16 cellular contexts compared by ENCODE assay signal in genomic region chr18:371616-371998, GRCh38.
DNase-seq lines count a peak whose midpoint lies in the region; ATAC-seq and TF ChIP-seq lines count a peak whose summit lies in the region.
"Had no signal": no experiment of that assay in that cellular context is flagged by ENCODE, and none has a peak within 500 bp of the region (broad histone marks: within the 10 kb centered on the region; RNA-seq: fewer than 3 reads in every experiment).

No MANE protein-coding gene starts in this region.

- POLR2A ChIA-PET in WTC11 (lab: Charles Lee) = interaction anchor here (1.1 kb wide), 1 partner anchor 9 kb away, joined by 3 read pairs; no protein-coding TSS in a partner anchor

- CTCF ChIA-PET in WTC11 (lab: Charles Lee) = no interaction called here

- H3K4me3 ChIP-seq in foreskin fibroblast (ENCODE audit: low read depth in 1 of 2, low read length in 2 of 2) = no peak overlapping the region
- H3K4me3 ChIP-seq: SJSA1 had no signal

- ATAC-seq in Right ventricle myocardium inferior (peak; percentile 58), WTC11 (no peak), HG03457 (IDR thresholded peaks at IDR 0.05; ENCODE audit: unreplicated experiment) (no peak)
- ATAC-seq in stimulated activated effector memory CD8-positive, alpha-beta T cell treated with anti-CD3 and anti-CD28 coated beads, Interleukin-12 subunit alpha, Interleukin-12 subunit beta, amount 100 ng/mL, for 72 hours = no peak
- ATAC-seq: CD8-positive, alpha-beta T cell had no signal

- H3K27me3 Mint-ChIP-seq in neural crest cell (ENCODE audit: low read depth) (no peaks in the 10 kb centered on the region), WTC11 (ENCODE audit: low read depth) (no peaks in the 10 kb centered on the region)

- H3K4me1 Mint-ChIP-seq in neural crest cell (peaks cover 11% of the 10 kb centered on the region), WTC11 (peaks cover 11% of the 10 kb centered on the region)
- H3K4me1 Mint-ChIP-seq in stimulated activated effector memory CD8-positive, alpha-beta T cell treated with anti-CD3 and anti-CD28 coated beads, Interleukin-12 subunit alpha, Interleukin-12 subunit beta, amount 100 ng/mL, for 72 hours = no peaks in the 10 kb centered on the region
- H3K4me1 Mint-ChIP-seq: activated CD4-positive, alpha-beta memory T cell treated with anti-CD3 and anti-CD28 coated beads, Interleukin-2, amount 10 ng/mL, durations not matched to agents 7 days and 5 days had no signal

- H3K36me3 Mint-ChIP-seq in neural crest cell (ENCODE audit: low read depth) (no peaks in the 10 kb centered on the region), WTC11 (no peaks in the 10 kb centered on the region)
- no peaks in the 10 kb centered on the region for H3K36me3 Mint-ChIP-seq in stimulated activated effector memory CD8-positive, alpha-beta T cell treated with anti-CD3 and anti-CD28 coated beads, Interleukin-12 subunit alpha, Interleukin-12 subunit beta, amount 100 ng/mL, for 72 hours
- H3K36me3 Mint-ChIP-seq: CD8-positive, alpha-beta T cell; memory B cell had no signal

- DNase-seq in Right ventricle myocardium inferior (ENCODE audit: missing footprints) = no peak
- DNase-seq in cardiac septum (ENCODE audit: low spot score) = no peak
- DNase-seq in foreskin fibroblast = peak; percentile 10 to 63
- no peak for DNase-seq in neural crest cell (ENCODE audit: low read depth, low spot score)
- DNase-seq in stimulated activated effector memory CD8-positive, alpha-beta T cell treated with anti-CD3 and anti-CD28 coated beads, Interleukin-12 subunit alpha, Interleukin-12 subunit beta, amount 100 ng/mL, for 72 hours (ENCODE audit: low spot score in 2 of 2) = no peak
- DNase-seq in WTC11 (ENCODE audit: low spot score) = no peak
- DNase-seq in activated T-cell treated with anti-CD3 and anti-CD28 coated beads, Interleukin-2, amount 50 U/mL, for 1 hour = no peak
- DNase-seq: activated CD4-positive, alpha-beta memory T cell treated with anti-CD3 and anti-CD28 coated beads, Interleukin-2, amount 10 ng/mL, durations not matched to agents 7 days and 5 days; amygdala; CD8-positive, alpha-beta T cell; stimulated activated CD4-positive, alpha-beta T cell treated with anti-CD3 and anti-CD28 coated beads, Interleukin-15, amount 100 ng/mL, for 24 hours had no signal

- H3K9me3 Mint-ChIP-seq in neural crest cell (no peaks in the 10 kb centered on the region), WTC11 (no peaks in the 10 kb centered on the region)
- H3K9me3 Mint-ChIP-seq in stimulated activated effector memory CD8-positive, alpha-beta T cell treated with anti-CD3 and anti-CD28 coated beads, Interleukin-12 subunit alpha, Interleukin-12 subunit beta, amount 100 ng/mL, for 72 hours = no peaks in the 10 kb centered on the region
- H3K9me3 Mint-ChIP-seq: activated CD4-positive, alpha-beta memory T cell treated with anti-CD3 and anti-CD28 coated beads, Interleukin-2, amount 10 ng/mL, durations not matched to agents 7 days and 5 days; activated T-helper 2 cell treated with anti-CD3 and anti-CD28 coated beads, Interferon-gamma antibody, Interleukin-2, Interleukin-4, amounts not matched to agents 10 μg/mL and 5 μg/mL and 100 μg/mL, durations not matched to agents 14 hours and 24 hours and 36 hours; CD8-positive, alpha-beta T cell; dendritic cell treated with granulocyte-macrophage colony-stimulating factor and Interleukin-4, amounts not matched to agents 40 ng/mL and 50 ng/mL, for 4 days had no signal

- H3K27ac Mint-ChIP-seq in neural crest cell (ENCODE audit: unreplicated experiment) (peak overlapping the region; percentile 60), WTC11 (no peak overlapping the region)
- no peak overlapping the region for H3K27ac Mint-ChIP-seq in stimulated activated effector memory CD8-positive, alpha-beta T cell treated with anti-CD3 and anti-CD28 coated beads, Interleukin-12 subunit alpha, Interleukin-12 subunit beta, amount 100 ng/mL, for 72 hours
- H3K27ac Mint-ChIP-seq: activated CD4-positive, alpha-beta memory T cell treated with anti-CD3 and anti-CD28 coated beads, Interleukin-2, amount 10 ng/mL, durations not matched to agents 7 days and 5 days; activated T-helper 2 cell treated with anti-CD3 and anti-CD28 coated beads, Interferon-gamma antibody, Interleukin-2, Interleukin-4, amounts not matched to agents 10 μg/mL and 5 μg/mL and 100 μg/mL, durations not matched to agents 14 hours and 24 hours and 36 hours; CD8-positive, alpha-beta T cell; dendritic cell treated with granulocyte-macrophage colony-stimulating factor and Interleukin-4, amounts not matched to agents 40 ng/mL and 50 ng/mL, for 4 days; memory B cell had no signal

- H3K4me3 Mint-ChIP-seq in neural crest cell (no peak overlapping the region), WTC11 (no peak overlapping the region)
- H3K4me3 Mint-ChIP-seq in stimulated activated effector memory CD8-positive, alpha-beta T cell treated with anti-CD3 and anti-CD28 coated beads, Interleukin-12 subunit alpha, Interleukin-12 subunit beta, amount 100 ng/mL, for 72 hours = no peak overlapping the region
- H3K4me3 Mint-ChIP-seq: activated CD4-positive, alpha-beta memory T cell treated with anti-CD3 and anti-CD28 coated beads, Interleukin-2, amount 10 ng/mL, durations not matched to agents 7 days and 5 days; CD8-positive, alpha-beta T cell; dendritic cell treated with granulocyte-macrophage colony-stimulating factor and Interleukin-4, amounts not matched to agents 40 ng/mL and 50 ng/mL, for 4 days; memory B cell had no signal

- intact Hi-C loops in Right ventricle myocardium inferior (cut with DNase I) = no loop called here
- intact Hi-C loops in cardiac septum (cut with DNase I) = no loop called here

- no peak for TF ChIP-seq CTCF in foreskin fibroblast (IDR thresholded peaks at IDR 0.05; ENCODE audit: low read depth, low read length)
- TF ChIP-seq CTCF in neural crest cell (conservative IDR thresholded peaks at IDR 0.05) = no peak
- no peak for TF ChIP-seq CTCF in WTC11 (IDR thresholded peaks at IDR 0.05)

TF ChIP-seq in WTC11, 78 proteins besides CTCF, POLR2A, EP300 and RAD21:
- TF ChIP-seq ATF2 (CRISPR knock-in tag; IDR thresholded peaks at IDR 0.05; ENCODE audit: borderline replicate concordance, low read depth) (no peak), ZNF219 (CRISPR knock-in tag; IDR thresholded peaks at IDR 0.05; ENCODE audit: borderline replicate concordance) (no peak), FOXJ3 (CRISPR knock-in tag; IDR thresholded peaks at IDR 0.05; ENCODE audit: borderline replicate concordance) (no peak), MXD4 (CRISPR knock-in tag; IDR thresholded peaks at IDR 0.05; ENCODE audit: borderline replicate concordance) (no peak), CREM (CRISPR knock-in tag; IDR thresholded peaks at IDR 0.05) (no peak), ZSCAN18 (CRISPR knock-in tag; IDR thresholded peaks at IDR 0.05) (no peak)

Comparison
In these comparisons a context has a peak if more than half of its experiments do, and no peak if none do; other contexts are left out.
1. DNase-seq: peak in foreskin fibroblast (2 of 2); none in Right ventricle myocardium inferior (single experiment), cardiac septum (single experiment), neural crest cell (single experiment), stimulated activated effector memory CD8-positive, alpha-beta T cell treated with anti-CD3 and anti-CD28 coated beads, Interleukin-12 subunit alpha, Interleukin-12 subunit beta, amount 100 ng/mL, for 72 hours (0 of 2), WTC11 (single experiment) and activated T-cell treated with anti-CD3 and anti-CD28 coated beads, Interleukin-2, amount 50 U/mL, for 1 hour (single experiment).